In the genomic region with DNA sequence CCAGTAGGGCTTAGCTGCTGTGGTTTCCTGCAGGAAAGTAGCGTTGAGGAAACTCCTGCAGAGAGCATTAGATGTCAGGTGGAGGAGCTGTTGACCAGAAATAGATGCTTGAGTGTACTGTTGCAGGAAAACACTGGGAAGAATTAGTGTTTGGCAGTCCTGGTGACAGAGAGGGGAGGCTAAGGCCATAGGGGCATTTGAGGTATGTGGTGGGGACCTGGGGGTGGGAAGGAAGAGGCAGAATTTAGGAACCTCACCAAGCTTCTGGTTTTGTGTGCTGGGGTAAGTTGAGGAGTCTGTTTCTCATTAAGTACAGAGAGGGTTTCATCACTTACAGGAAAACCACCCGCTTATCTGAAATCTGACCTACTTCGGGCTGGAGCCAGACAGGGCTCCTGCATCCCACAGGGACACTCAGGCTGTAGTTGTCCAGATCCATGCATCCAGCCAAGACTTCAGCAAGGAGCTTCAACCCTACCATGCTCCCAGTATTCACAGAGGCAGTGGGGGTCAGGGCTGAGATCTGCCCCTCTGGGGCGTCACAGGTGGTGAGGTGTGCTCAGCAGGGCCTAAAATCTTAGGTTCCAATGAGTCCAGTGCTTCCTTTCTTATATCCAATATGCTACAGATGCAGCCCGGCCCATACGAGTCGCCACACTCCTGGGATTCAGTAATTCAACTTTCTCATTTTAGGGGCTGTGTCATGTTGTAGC, we compare ENCODE assay signal across 9 cellular contexts. TPM values are rescaled to one million over a fixed set of nuclear protein-coding genes. Genes with fewer than 3 reads are reported as not detected.
A peak's percentile ranks its signal among the peaks of the same experiment; 100 is the strongest.
DNase-seq lines count a peak whose midpoint lies in the region; ATAC-seq, FAIRE-seq and TF ChIP-seq lines count a peak whose summit lies in the region.
"Had no signal": no experiment of that assay in that cellular context is flagged by ENCODE, and none has a peak within 500 bp of the region (broad histone marks: within the 10 kb centered on the region; RNA-seq: fewer than 3 reads in every experiment).

No MANE protein-coding gene starts in this region.

- no peak overlapping the region for H3K4me2 ChIP-seq in HepG2 (ENCODE audit: low read depth, low read length)

- FAIRE-seq in HepG2 (lab: Jason Lieb, UNC): no peak

- TF ChIP-seq POLR2A in HepG2 (IDR thresholded peaks at IDR 0.05; ENCODE audit: insufficient read depth in 1 of 2, low read depth in 2 of 2, low read length in 2 of 2) (peak in 1 of 2 experiments; percentile 18; a peak in 1 of 4 replicates), right lobe of liver (IDR thresholded peaks at IDR 0.05) (no peak)

- no peak overlapping the region for H3K4me3 Mint-ChIP-seq in MCF 10A (ENCODE audit: unreplicated experiment)

- CTCF ChIA-PET in HepG2 (lab: Yijun Ruan, JAX; ENCODE audit: low intra/inter-chr PET ratio, low total read pairs) (no interaction called here), MCF 10A (lab: Yijun Ruan, JAX) (interaction anchor here (0.6 to 15.6 kb wide), 13 partner anchors 10 to 131 kb away, joined by 3 to 237 read pairs (median 8); a partner anchor contains a TSS)

- no peaks in the 10 kb centered on the region for H4K20me1 ChIP-seq in HepG2 (ENCODE audit: insufficient read depth, low read length)

- H3K4me1 Mint-ChIP-seq in MCF 10A (ENCODE audit: insufficient read depth, unreplicated experiment): peaks cover 12% of the 10 kb centered on the region

- no peak for DNase-seq in HepG2 (ENCODE audit: low spot score)
- no peak for DNase-seq in right lobe of liver
- peak; percentile 96 for DNase-seq in fibroblast of villous mesenchyme (ENCODE audit: low read depth)
- DNase-seq in ureter (ENCODE audit: low spot score): no peak
- DNase-seq in MCF 10A (ENCODE audit: unreplicated experiment): no peak
- DNase-seq: activated CD4-positive, alpha-beta T cell treated with anti-CD3 and anti-CD28 coated beads, Interleukin-2, amount 50 U/mL, for 1 hour had no signal

- POLR2A ChIA-PET in HepG2 (lab: Yijun Ruan, JAX) (interaction anchor here (1.2 kb wide), 1 partner anchor 13 kb away, joined by 4 read pairs; no protein-coding TSS in a partner anchor), MCF 10A (lab: Yijun Ruan, JAX) (interaction anchor here (0.7 kb wide), 2 partner anchors 8 to 36 kb away, joined by 3 read pairs; no protein-coding TSS in a partner anchor)

- H3K9ac ChIP-seq in HepG2 (ENCODE audit: insufficient read depth, low read depth, low read length): no peak overlapping the region

- TF ChIP-seq RAD21 in HepG2 (CRISPR knock-in tag; IDR thresholded peaks at IDR 0.05): no peak

- peaks cover 60% of the 10 kb centered on the region for H3K36me3 Mint-ChIP-seq in MCF 10A (ENCODE audit: insufficient read depth, unreplicated experiment)

- ATAC-seq in HepG2 (no peak), right lobe of liver (no peak), HG02852 (IDR thresholded peaks at IDR 0.05; ENCODE audit: unreplicated experiment) (no peak), HG03045 (IDR thresholded peaks at IDR 0.05; ENCODE audit: unreplicated experiment) (no peak)

- no peaks in the 10 kb centered on the region for H3K9me3 ChIP-seq in HepG2 (ENCODE audit: low read length)
- no peaks in the 10 kb centered on the region for H3K9me3 ChIP-seq in right lobe of liver

- H3K9me3 Mint-ChIP-seq in MCF 10A (ENCODE audit: unreplicated experiment): no peaks in the 10 kb centered on the region

- H3K79me2 ChIP-seq in HepG2 (ENCODE audit: insufficient read depth, low read length): no peaks in the 10 kb centered on the region

- intact Hi-C loops in HepG2 (cut with micrococcal nuclease; ENCODE audit: unreplicated experiment) (no loop called here), right lobe of liver (cut with DNase I) (no loop called here), MCF 10A (cut with micrococcal nuclease) (no loop called here)

- H3K27ac ChIP-seq in HepG2 (ENCODE audit: extremely low read length, insufficient read depth, low read length) (no peak overlapping the region), right lobe of liver (no peak overlapping the region)

- no peaks in the 10 kb centered on the region for H3K27me3 Mint-ChIP-seq in MCF 10A (ENCODE audit: insufficient read depth, unreplicated experiment)

- in situ Hi-C loops in HepG2 (cut with HindIII; ENCODE audit: extremely low pct_ligation_motif_present, low pct_unique_long_range_greater_than_20kb): no loop called here

- no TSS peak for BruUV-seq in HepG2 (replicated peaks; lab: Mats Ljungman, UMichigan)
- no TSS peak for BruUV-seq in MCF 10A (replicated peaks; lab: Mats Ljungman, UMichigan)

- H3K4me1 ChIP-seq in HepG2 (ENCODE audit: insufficient read depth, low read length) (peaks cover 3% of the 10 kb centered on the region), right lobe of liver (peaks cover 0 to 21% (median 0%) of the 10 kb centered on the region in 4 donors)

- WGBS in HepG2 (ENCODE audit: low lambda C conversion rate): 71% methylated on average over 4 of the region's 7 CpGs
- 54% methylated on average over 4 of the region's 7 CpGs for WGBS in right lobe of liver (ENCODE audit: insufficient coverage, low coverage, low lambda C conversion rate, missing lambda C conversion rate)

- no peak overlapping the region for H3K27ac Mint-ChIP-seq in MCF 10A (ENCODE audit: low read depth, unreplicated experiment)

- TF ChIP-seq EP300 in HepG2 (IDR thresholded peaks at IDR 0.05; ENCODE audit: low read depth in 2 of 2, low read length in 2 of 2): no peak
- TF ChIP-seq EP300 in HepG2 (CRISPR knock-in tag; IDR thresholded peaks at IDR 0.05; ENCODE audit: borderline replicate concordance): no peak

- no peak overlapping the region for H2AFZ ChIP-seq in HepG2 (ENCODE audit: low read length)

- no peaks in the 10 kb centered on the region for H3K27me3 ChIP-seq in HepG2 (ENCODE audit: control insufficient read depth in 1 of 2, insufficient read depth in 2 of 2, low read length in 2 of 2)
- no peaks in the 10 kb centered on the region for H3K27me3 ChIP-seq in right lobe of liver

- peaks cover 19 to 43% of the 10 kb centered on the region in 2 experiments for H3K36me3 ChIP-seq in HepG2 (replicated peaks in 1 of 2; ENCODE audit: control insufficient read depth in 1 of 2, insufficient read depth in 2 of 2, low read length in 2 of 2)
- H3K36me3 ChIP-seq in right lobe of liver: peaks cover 4 to 37% (median 17%) of the 10 kb centered on the region in 4 donors

- 0 out of 2 replicates have a peak, but pooled peaks have one; percentile 6 for TF ChIP-seq CTCF in HepG2 (CRISPR knock-in tag; IDR thresholded peaks at IDR 0.05)
- TF ChIP-seq CTCF in right lobe of liver (IDR thresholded peaks at IDR 0.05): no peak
- TF ChIP-seq CTCF in WI38 (IDR thresholded peaks at IDR 0.05; ENCODE audit: low read depth, low read length): 0 out of 2 replicates have a peak, but pooled peaks have one; percentile 7
- peak; percentile 48 for TF ChIP-seq CTCF in fibroblast of villous mesenchyme (IDR thresholded peaks at IDR 0.05; ENCODE audit: insufficient read depth, low read depth, low read length)
- no peak for TF ChIP-seq CTCF in MCF 10A (IDR thresholded peaks at IDR 0.05; ENCODE audit: unreplicated experiment)

- H3K4me3 ChIP-seq in HepG2 (replicated peaks in 1 of 3; ENCODE audit: insufficient read depth in 1 of 3, low read depth in 2 of 3, low read length in 3 of 3) (no peak overlapping the region), right lobe of liver (no peak overlapping the region), WI38 (ENCODE audit: low read depth, low read length) (no peak overlapping the region), fibroblast of villous mesenchyme (ENCODE audit: low read depth, low read length) (no peak overlapping the region)

RNA-seq across cellular contexts. Expression of a gene that starts 15.1 kb away (rescaled TPM):
- 0.59 and 0.73 TPM in 2 replicates for total RNA-seq in HepG2 (2016; rRNA removed; fragmentation: Illumina TruSeq; extraction: Trizol)
- total RNA-seq in HepG2 (2016; cell fraction: cytosol; rRNA removed; fragmentation: Illumina TruSeq; extraction: Trizol; ENCODE audit: low read depth): 0.35 and 0.51 TPM in 2 replicates
- total RNA-seq in HepG2 (2016; cell fraction: insoluble cytoplasmic fraction; rRNA removed; fragmentation: Illumina TruSeq; extraction: Trizol): 0.34 and 1.2 TPM in 2 replicates
- total RNA-seq in HepG2 (2016; cell fraction: membrane; rRNA removed; fragmentation: Illumina TruSeq; extraction: Trizol): 0.52 and 1.0 TPM in 2 replicates
- 0.75 and 0.85 TPM in 2 replicates for total RNA-seq in HepG2 (2016; cell fraction: nucleus; rRNA removed; fragmentation: Illumina TruSeq; extraction: Trizol)
- 0.56 and 0.57 TPM in 2 replicates for polyA plus RNA-seq in HepG2 (2011; rRNA removed)
- 0.55 and 0.78 TPM in 2 replicates for polyA plus RNA-seq in HepG2 (2011; cell fraction: cytosol; rRNA removed)
- 0.16 and 0.47 TPM in 2 replicates for polyA plus RNA-seq in HepG2 (2011; cell fraction: nucleus; rRNA removed)
- polyA plus RNA-seq in HepG2 (2012): 0.79 and 1.0 TPM in 2 replicates
- polyA plus RNA-seq in HepG2 (2016; cell fraction: cytosol; fragmentation: Illumina TruSeq; extraction: Trizol; ENCODE audit: low read depth): 0.62 and 0.67 TPM in 2 replicates
- polyA plus RNA-seq in HepG2 (2016; cell fraction: insoluble cytoplasmic fraction; fragmentation: Illumina TruSeq; extraction: Trizol; ENCODE audit: low read depth): 1.3 and 1.8 TPM in 2 replicates
- 0.71 and 1.1 TPM in 2 replicates for polyA plus RNA-seq in HepG2 (2016; cell fraction: membrane; fragmentation: Illumina TruSeq; extraction: Trizol; ENCODE audit: low read depth)
- 1.0 and 1.8 TPM in 2 replicates for polyA plus RNA-seq in HepG2 (2016; cell fraction: nucleus; fragmentation: Illumina TruSeq; extraction: Trizol; ENCODE audit: insufficient read depth, low read depth)
- 0.72 and 1.9 TPM in 2 replicates for polyA minus RNA-seq in HepG2 (2011; rRNA and poly(A)+ RNA removed; ENCODE audit: low replicate concordance)
- 0.62 TPM in 1 of 2 replicates, not detected in the other for polyA minus RNA-seq in HepG2 (2011; cell fraction: cytosol; rRNA and poly(A)+ RNA removed)
- not detected in 2 replicates for polyA minus RNA-seq in HepG2 (2011; cell fraction: nucleus; rRNA and poly(A)+ RNA removed)
- 1 to 10 TPM in 1 of 6 experiments, under 1 TPM in 5; 0.32 to 1.3 (median 0.67) TPM for total RNA-seq in right lobe of liver
- not detected in 2 replicates for total RNA-seq in fibroblast of villous mesenchyme
- 6.7 TPM for total RNA-seq in ureter
- total RNA-seq in MCF 10A (2022): 19.2 and 27.9 TPM in 2 replicates

RNA-seq across cellular contexts. Expression of a gene that starts 34.2 kb away (rescaled TPM):
- total RNA-seq in HepG2 (2016; rRNA removed; fragmentation: Illumina TruSeq; extraction: Trizol) (24.2 and 26.8 TPM in 2 replicates), right lobe of liver (10 to 100 TPM; 17.4 to 23.4 (median 19.7) TPM), fibroblast of villous mesenchyme (19.0 TPM in 2 replicates), ureter (70.9 TPM), MCF 10A (2022) (112 and 131 TPM in 2 replicates)
- 6.3 and 7.3 TPM in 2 replicates for total RNA-seq in HepG2 (2016; cell fraction: cytosol; rRNA removed; fragmentation: Illumina TruSeq; extraction: Trizol; ENCODE audit: low read depth)
- 24.6 and 27.1 TPM in 2 replicates for total RNA-seq in HepG2 (2016; cell fraction: insoluble cytoplasmic fraction; rRNA removed; fragmentation: Illumina TruSeq; extraction: Trizol)
- 22.6 and 26.4 TPM in 2 replicates for total RNA-seq in HepG2 (2016; cell fraction: membrane; rRNA removed; fragmentation: Illumina TruSeq; extraction: Trizol)
- 22.4 and 23.7 TPM in 2 replicates for total RNA-seq in HepG2 (2016; cell fraction: nucleus; rRNA removed; fragmentation: Illumina TruSeq; extraction: Trizol)
- polyA plus RNA-seq in HepG2 (2011; rRNA removed): 40.5 and 46.3 TPM in 2 replicates
- polyA plus RNA-seq in HepG2 (2011; cell fraction: cytosol; rRNA removed): 40.1 and 44.6 TPM in 2 replicates
- polyA plus RNA-seq in HepG2 (2011; cell fraction: nucleus; rRNA removed): 26.1 and 27.1 TPM in 2 replicates
- polyA plus RNA-seq in HepG2 (2012): 30.8 and 33.7 TPM in 2 replicates
- 8.0 and 9.1 TPM in 2 replicates for polyA plus RNA-seq in HepG2 (2016; cell fraction: cytosol; fragmentation: Illumina TruSeq; extraction: Trizol; ENCODE audit: low read depth)
- polyA plus RNA-seq in HepG2 (2016; cell fraction: insoluble cytoplasmic fraction; fragmentation: Illumina TruSeq; extraction: Trizol; ENCODE audit: low read depth): 48.3 and 56.0 TPM in 2 replicates
- polyA plus RNA-seq in HepG2 (2016; cell fraction: membrane; fragmentation: Illumina TruSeq; extraction: Trizol; ENCODE audit: low read depth): 22.7 and 25.6 TPM in 2 replicates
- 56.0 and 57.2 TPM in 2 replicates for polyA plus RNA-seq in HepG2 (2016; cell fraction: nucleus; fragmentation: Illumina TruSeq; extraction: Trizol; ENCODE audit: insufficient read depth, low read depth)
- polyA minus RNA-seq in HepG2 (2011; rRNA and poly(A)+ RNA removed; ENCODE audit: low replicate concordance): 57.9 and 206 TPM in 2 replicates
- polyA minus RNA-seq in HepG2 (2011; cell fraction: cytosol; rRNA and poly(A)+ RNA removed): 24.3 and 33.6 TPM in 2 replicates
- polyA minus RNA-seq in HepG2 (2011; cell fraction: nucleus; rRNA and poly(A)+ RNA removed): 23.6 and 34.9 TPM in 2 replicates

RNA-seq across cellular contexts. Expression of a gene that starts 50.1 kb away (rescaled TPM):
- total RNA-seq in HepG2 (2016; rRNA removed; fragmentation: Illumina TruSeq; extraction: Trizol): 183 and 196 TPM in 2 replicates
- 98.2 and 98.3 TPM in 2 replicates for total RNA-seq in HepG2 (2016; cell fraction: cytosol; rRNA removed; fragmentation: Illumina TruSeq; extraction: Trizol; ENCODE audit: low read depth)
- total RNA-seq in HepG2 (2016; cell fraction: insoluble cytoplasmic fraction; rRNA removed; fragmentation: Illumina TruSeq; extraction: Trizol): 165 and 204 TPM in 2 replicates
- total RNA-seq in HepG2 (2016; cell fraction: membrane; rRNA removed; fragmentation: Illumina TruSeq; extraction: Trizol): 258 and 266 TPM in 2 replicates
- total RNA-seq in HepG2 (2016; cell fraction: nucleus; rRNA removed; fragmentation: Illumina TruSeq; extraction: Trizol): 89.8 and 111 TPM in 2 replicates
- 128 and 156 TPM in 2 replicates for polyA plus RNA-seq in HepG2 (2011; rRNA removed)
- polyA plus RNA-seq in HepG2 (2011; cell fraction: cytosol; rRNA removed): 115 and 119 TPM in 2 replicates
- 57.2 and 81.2 TPM in 2 replicates for polyA plus RNA-seq in HepG2 (2011; cell fraction: nucleus; rRNA removed)
- 124 and 162 TPM in 2 replicates for polyA plus RNA-seq in HepG2 (2012)
- 177 and 192 TPM in 2 replicates for polyA plus RNA-seq in HepG2 (2016; cell fraction: cytosol; fragmentation: Illumina TruSeq; extraction: Trizol; ENCODE audit: low read depth)
- 263 and 292 TPM in 2 replicates for polyA plus RNA-seq in HepG2 (2016; cell fraction: insoluble cytoplasmic fraction; fragmentation: Illumina TruSeq; extraction: Trizol; ENCODE audit: low read depth)
- 342 and 343 TPM in 2 replicates for polyA plus RNA-seq in HepG2 (2016; cell fraction: membrane; fragmentation: Illumina TruSeq; extraction: Trizol; ENCODE audit: low read depth)
- polyA plus RNA-seq in HepG2 (2016; cell fraction: nucleus; fragmentation: Illumina TruSeq; extraction: Trizol; ENCODE audit: insufficient read depth, low read depth): 211 and 230 TPM in 2 replicates
- 134 and 389 TPM in 2 replicates for polyA minus RNA-seq in HepG2 (2011; rRNA and poly(A)+ RNA removed; ENCODE audit: low replicate concordance)
- polyA minus RNA-seq in HepG2 (2011; cell fraction: cytosol; rRNA and poly(A)+ RNA removed): 64.6 and 71.8 TPM in 2 replicates
- polyA minus RNA-seq in HepG2 (2011; cell fraction: nucleus; rRNA and poly(A)+ RNA removed): 30.8 and 31.2 TPM in 2 replicates
- total RNA-seq in right lobe of liver: 100 to 1,000 TPM; 131 to 192 (median 157) TPM
- total RNA-seq in fibroblast of villous mesenchyme: 196 and 197 TPM in 2 replicates
- 151 TPM for total RNA-seq in ureter
- 679 and 707 TPM in 2 replicates for total RNA-seq in MCF 10A (2022)

RNA-seq across cellular contexts. Expression of a gene that starts 57.4 kb away (rescaled TPM):
- total RNA-seq in HepG2 (2016; rRNA removed; fragmentation: Illumina TruSeq; extraction: Trizol) (not detected in 2 replicates), right lobe of liver (not detected), fibroblast of villous mesenchyme (not detected in 2 replicates), ureter (0.13 TPM), MCF 10A (2022) (not detected in 2 replicates)
- not detected in 2 replicates for total RNA-seq in HepG2 (2016; cell fraction: cytosol; rRNA removed; fragmentation: Illumina TruSeq; extraction: Trizol; ENCODE audit: low read depth)
- not detected in 2 replicates for total RNA-seq in HepG2 (2016; cell fraction: insoluble cytoplasmic fraction; rRNA removed; fragmentation: Illumina TruSeq; extraction: Trizol)
- not detected in 2 replicates for total RNA-seq in HepG2 (2016; cell fraction: membrane; rRNA removed; fragmentation: Illumina TruSeq; extraction: Trizol)
- not detected in 2 replicates for total RNA-seq in HepG2 (2016; cell fraction: nucleus; rRNA removed; fragmentation: Illumina TruSeq; extraction: Trizol)
- polyA plus RNA-seq in HepG2 (2011; rRNA removed): not detected in 2 replicates
- not detected in 2 replicates for polyA plus RNA-seq in HepG2 (2011; cell fraction: cytosol; rRNA removed)
- polyA plus RNA-seq in HepG2 (2011; cell fraction: nucleus; rRNA removed): not detected in 2 replicates
- not detected in 2 replicates for polyA plus RNA-seq in HepG2 (2012)
- not detected in 2 replicates for polyA plus RNA-seq in HepG2 (2016; cell fraction: cytosol; fragmentation: Illumina TruSeq; extraction: Trizol; ENCODE audit: low read depth)
- polyA plus RNA-seq in HepG2 (2016; cell fraction: insoluble cytoplasmic fraction; fragmentation: Illumina TruSeq; extraction: Trizol; ENCODE audit: low read depth): not detected in 2 replicates
- not detected in 2 replicates for polyA plus RNA-seq in HepG2 (2016; cell fraction: membrane; fragmentation: Illumina TruSeq; extraction: Trizol; ENCODE audit: low read depth)
- not detected in 2 replicates for polyA plus RNA-seq in HepG2 (2016; cell fraction: nucleus; fragmentation: Illumina TruSeq; extraction: Trizol; ENCODE audit: insufficient read depth, low read depth)
- polyA minus RNA-seq in HepG2 (2011; rRNA and poly(A)+ RNA removed; ENCODE audit: low replicate concordance): not detected in 2 replicates
- not detected in 2 replicates for polyA minus RNA-seq in HepG2 (2011; cell fraction: cytosol; rRNA and poly(A)+ RNA removed)
- polyA minus RNA-seq in HepG2 (2011; cell fraction: nucleus; rRNA and poly(A)+ RNA removed): not detected in 2 replicates

RNA-seq across cellular contexts. Expression of a gene that starts 59.1 kb away (rescaled TPM):
- total RNA-seq in HepG2 (2016; rRNA removed; fragmentation: Illumina TruSeq; extraction: Trizol) (not detected in 2 replicates), right lobe of liver (not detected), fibroblast of villous mesenchyme (not detected in 2 replicates), ureter (1.7 TPM), MCF 10A (2022) (0.15 and 0.33 TPM in 2 replicates)
- total RNA-seq in HepG2 (2016; cell fraction: cytosol; rRNA removed; fragmentation: Illumina TruSeq; extraction: Trizol; ENCODE audit: low read depth): not detected in 2 replicates
- not detected in 2 replicates for total RNA-seq in HepG2 (2016; cell fraction: insoluble cytoplasmic fraction; rRNA removed; fragmentation: Illumina TruSeq; extraction: Trizol)
- not detected in 2 replicates for total RNA-seq in HepG2 (2016; cell fraction: membrane; rRNA removed; fragmentation: Illumina TruSeq; extraction: Trizol)
- total RNA-seq in HepG2 (2016; cell fraction: nucleus; rRNA removed; fragmentation: Illumina TruSeq; extraction: Trizol): not detected in 2 replicates
- not detected in 2 replicates for polyA plus RNA-seq in HepG2 (2011; rRNA removed)
- polyA plus RNA-seq in HepG2 (2011; cell fraction: cytosol; rRNA removed): not detected in 2 replicates
- polyA plus RNA-seq in HepG2 (2011; cell fraction: nucleus; rRNA removed): not detected in 2 replicates
- polyA plus RNA-seq in HepG2 (2012): not detected in 2 replicates
- not detected in 2 replicates for polyA plus RNA-seq in HepG2 (2016; cell fraction: cytosol; fragmentation: Illumina TruSeq; extraction: Trizol; ENCODE audit: low read depth)
- polyA plus RNA-seq in HepG2 (2016; cell fraction: insoluble cytoplasmic fraction; fragmentation: Illumina TruSeq; extraction: Trizol; ENCODE audit: low read depth): not detected in 2 replicates
- not detected in 2 replicates for polyA plus RNA-seq in HepG2 (2016; cell fraction: membrane; fragmentation: Illumina TruSeq; extraction: Trizol; ENCODE audit: low read depth)
- polyA plus RNA-seq in HepG2 (2016; cell fraction: nucleus; fragmentation: Illumina TruSeq; extraction: Trizol; ENCODE audit: insufficient read depth, low read depth): not detected in 2 replicates
- polyA minus RNA-seq in HepG2 (2011; rRNA and poly(A)+ RNA removed; ENCODE audit: low replicate concordance): 0.08 and 0.19 TPM in 2 replicates
- not detected in 2 replicates for polyA minus RNA-seq in HepG2 (2011; cell fraction: cytosol; rRNA and poly(A)+ RNA removed)
- not detected in 2 replicates for polyA minus RNA-seq in HepG2 (2011; cell fraction: nucleus; rRNA and poly(A)+ RNA removed)

Comparison
In these comparisons a context has a peak if more than half of its experiments do, and no peak if none do; other contexts are left out.
1. CTCF ChIP-seq: peak in HepG2 (single experiment), WI38 (single experiment) and fibroblast of villous mesenchyme (single experiment); none in right lobe of liver (0 of 4) and MCF 10A (single experiment).